In genomic region chr3:132659370-132660055, GRCh38 we compare ENCODE assay signal across 1 cellular context.
TF ChIP-seq lines count a peak whose summit lies in the region.

ACAD11 (minus strand) TSS chr3:132659809; CDS start chr3:132659751, 58 bp downstream.

TF ChIP-seq in HepG2, 621 proteins besides CTCF, POLR2A, EP300 and RAD21 (continued from another document and continues in another):
- TF ChIP-seq HNF1A (IDR thresholded peaks at IDR 0.05; ENCODE audit: low read depth) (no peak), HNF1A (CRISPR knock-in tag; IDR thresholded peaks at IDR 0.05; ENCODE audit: borderline replicate concordance) (peak; percentile 46; the same call in 1 of the 2 replicates), IKZF1 (IDR thresholded peaks at IDR 0.05) (no peak), ERF (CRISPR knock-in tag; IDR thresholded peaks at IDR 0.05) (peak; percentile 62), HNF4G (IDR thresholded peaks at IDR 0.05; ENCODE audit: borderline replicate concordance, low read depth, low read length) (peak; percentile 15; the same call in 1 of the 2 replicates), HNF4G (CRISPR knock-in tag; IDR thresholded peaks at IDR 0.05; ENCODE audit: borderline replicate concordance, low read depth) (no peak), MAZ (IDR thresholded peaks at IDR 0.05; ENCODE audit: borderline replicate concordance, low read depth, low read length) (no peak), MAZ (CRISPR knock-in tag; IDR thresholded peaks at IDR 0.05; ENCODE audit: low read depth) (peak; percentile 29; the same call in 1 of the 2 replicates), ZNF724P (CRISPR knock-in tag; IDR thresholded peaks at IDR 0.05; ENCODE audit: borderline replicate concordance) (peak; percentile 15; the same call in 1 of the 2 replicates), ZNF691 (CRISPR knock-in tag; IDR thresholded peaks at IDR 0.05; ENCODE audit: borderline replicate concordance, low read depth) (0 out of 2 replicates have a peak, but pooled peaks have one; percentile 4), ZNF607 (CRISPR knock-in tag; IDR thresholded peaks at IDR 0.05; ENCODE audit: borderline replicate concordance) (peak; percentile 18), ZNF503 (CRISPR knock-in tag; IDR thresholded peaks at IDR 0.05) (0 out of 2 replicates have a peak, but pooled peaks have one; percentile 38), IRF1 (CRISPR knock-in tag; IDR thresholded peaks at IDR 0.05; ENCODE audit: low read depth) (0 out of 2 replicates have a peak, but pooled peaks have one; percentile 27), ZNF740 (CRISPR knock-in tag; IDR thresholded peaks at IDR 0.05) (0 out of 2 replicates have a peak, but pooled peaks have one; percentile 43), ZNF121 (CRISPR knock-in tag; IDR thresholded peaks at IDR 0.05) (peak; percentile 42; the same call in 1 of the 2 replicates), ZNF354B (CRISPR knock-in tag; IDR thresholded peaks at IDR 0.05) (no peak), FOSL2 (CRISPR knock-in tag; IDR thresholded peaks at IDR 0.05) (peak; percentile 21; the same call in 1 of the 2 replicates), BHLHE40 (IDR thresholded peaks at IDR 0.05; ENCODE audit: low read length) (no peak), ZNF546 (CRISPR knock-in tag; conservative IDR thresholded peaks at IDR 0.05) (peak; percentile 24; the same call in 1 of the 2 replicates), NR2C2 (CRISPR knock-in tag; IDR thresholded peaks at IDR 0.05; ENCODE audit: borderline replicate concordance) (no peak), ZNF451 (CRISPR knock-in tag; IDR thresholded peaks at IDR 0.05) (peak; percentile 42; the same call in 1 of the 2 replicates), ZNF276 (CRISPR knock-in tag; IDR thresholded peaks at IDR 0.05; ENCODE audit: low read depth) (0 out of 2 replicates have a peak, but pooled peaks have one; percentile 10), DBP (CRISPR knock-in tag; IDR thresholded peaks at IDR 0.05; ENCODE audit: not compliant biosample characterization) (peak; percentile 57), ARID3A (IDR thresholded peaks at IDR 0.05; ENCODE audit: low read depth, low read length) (0 out of 2 replicates have a peak, but pooled peaks have one; percentile 27), SNAPC5 (CRISPR knock-in tag; IDR thresholded peaks at IDR 0.05; ENCODE audit: borderline replicate concordance) (no peak), ARID5B (CRISPR knock-in tag; IDR thresholded peaks at IDR 0.05) (0 out of 2 replicates have a peak, but pooled peaks have one; percentile 7), RFX1 (IDR thresholded peaks at IDR 0.05) (peak; percentile 56; the same call in 1 of the 2 replicates), ZBTB7B (CRISPR knock-in tag; IDR thresholded peaks at IDR 0.05) (peak; percentile 76; the same call in 1 of the 2 replicates), SALL2 (CRISPR knock-in tag; IDR thresholded peaks at IDR 0.05) (0 out of 2 replicates have a peak, but pooled peaks have one; percentile 5), ZBTB26 (CRISPR knock-in tag; IDR thresholded peaks at IDR 0.05; ENCODE audit: borderline replicate concordance) (peak; percentile 63; the same call in 1 of the 2 replicates), FOXP4 (CRISPR knock-in tag; IDR thresholded peaks at IDR 0.05) (peak; percentile 30), CREM (IDR thresholded peaks at IDR 0.05) (0 out of 2 replicates have a peak, but pooled peaks have one; percentile 17), CREM (CRISPR knock-in tag; IDR thresholded peaks at IDR 0.05) (no peak), MIER3 (CRISPR knock-in tag; IDR thresholded peaks at IDR 0.05; ENCODE audit: borderline replicate concordance) (0 out of 2 replicates have a peak, but pooled peaks have one; percentile 21)
